ENCODE assay signal across 1 cellular context in the genomic region with DNA sequence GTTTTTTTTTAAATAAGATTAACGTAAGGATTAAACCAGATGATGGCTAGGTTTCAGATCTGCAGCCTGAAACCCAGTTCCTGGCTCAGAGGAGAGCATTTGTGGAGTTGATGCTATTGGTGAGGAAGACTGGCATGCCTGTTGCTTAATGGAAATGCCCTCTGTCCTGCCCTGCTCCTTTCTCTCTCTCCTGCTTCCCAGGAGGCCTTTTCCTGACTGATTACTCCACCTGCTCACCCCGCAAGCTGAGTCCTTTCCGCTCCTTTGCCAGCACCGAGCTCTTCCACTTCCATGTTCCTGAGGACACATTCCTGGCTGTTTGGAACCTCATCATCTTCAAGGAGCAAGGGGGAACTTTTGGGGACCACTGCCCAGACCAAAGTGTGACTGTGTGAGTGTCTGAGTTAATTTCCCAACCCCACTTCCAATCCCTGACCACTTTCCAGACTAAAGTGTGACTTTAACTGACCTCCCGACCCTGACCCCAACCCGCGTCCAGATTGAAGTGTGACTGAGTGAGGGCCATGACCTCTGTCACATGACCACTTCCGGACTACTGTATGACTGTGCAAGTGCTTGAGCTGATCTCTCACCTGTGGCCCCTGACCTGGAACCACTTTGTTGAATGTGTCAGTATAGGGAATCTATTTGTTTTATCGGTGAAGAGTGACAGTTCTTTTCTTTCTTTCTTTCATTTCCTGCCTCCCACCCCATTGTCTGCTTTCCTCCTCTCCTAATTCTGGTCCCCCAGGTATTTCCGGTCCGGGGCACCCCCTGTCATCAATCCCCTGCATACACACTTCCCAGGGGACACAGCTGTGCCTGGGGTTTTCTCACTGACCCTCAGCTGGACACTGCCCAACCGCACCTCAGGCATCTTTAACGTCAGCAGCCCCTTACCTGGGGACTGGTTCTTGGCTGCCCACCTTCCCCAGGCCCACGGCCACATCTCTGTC.
TF ChIP-seq lines count a peak whose summit lies in the region.

No MANE protein-coding gene starts in this region.

TF ChIP-seq in H1, 55 proteins besides CTCF, POLR2A, EP300 and RAD21:
- no peak for TF ChIP-seq CHD1 (IDR thresholded peaks at IDR 0.05; ENCODE audit: low read depth, low read length)
- no peak for TF ChIP-seq RBBP5 (IDR thresholded peaks at IDR 0.05; ENCODE audit: borderline replicate concordance, low read depth, low read length)
- no peak for TF ChIP-seq SP1 (IDR thresholded peaks at IDR 0.05; ENCODE audit: low read depth, low read length)
- no peak for TF ChIP-seq SUZ12 (IDR thresholded peaks at IDR 0.05; ENCODE audit: low read length)
- TF ChIP-seq RXRA (IDR thresholded peaks at IDR 0.05; ENCODE audit: insufficient read depth, low read depth, low read length) = no peak
- TF ChIP-seq SRF (IDR thresholded peaks at IDR 0.05; ENCODE audit: low read depth, low read length) = no peak
- TF ChIP-seq CHD2 (IDR thresholded peaks at IDR 0.05; ENCODE audit: low read length) = no peak
- TF ChIP-seq MAX (IDR thresholded peaks at IDR 0.05) = no peak
- TF ChIP-seq JUND (IDR thresholded peaks at IDR 0.05; ENCODE audit: low read length) = no peak
- no peak for TF ChIP-seq TAF7 (optimal IDR thresholded peaks at IDR 0.05; ENCODE audit: borderline replicate concordance, low read depth, low read length)
- TF ChIP-seq JUN (IDR thresholded peaks at IDR 0.05; ENCODE audit: low read depth, low read length) = no peak
- no peak for TF ChIP-seq TAF1 (IDR thresholded peaks at IDR 0.05; ENCODE audit: low read depth, low read length)
- no peak for TF ChIP-seq FOSL1 (IDR thresholded peaks at IDR 0.05; ENCODE audit: insufficient read depth, low read depth, low read length)
